In genomic region chr5:107215581-107215980, GRCh38 we compare ENCODE assay signal across 18 cellular contexts.
DNase-seq lines count a peak whose midpoint lies in the region; ATAC-seq and TF ChIP-seq lines count a peak whose summit lies in the region.
"Had no signal": no experiment of that assay in that cellular context is flagged by ENCODE, and none has a peak within 500 bp of the region (broad histone marks: within the 10 kb centered on the region; RNA-seq: fewer than 3 reads in every experiment).

No MANE protein-coding gene starts in this region.

- TF ChIP-seq POLR2A in IMR-90 (IDR thresholded peaks at IDR 0.05; ENCODE audit: low read depth, low read length): no peak

- TF ChIP-seq CTCF in IMR-90 (conservative IDR thresholded peaks at IDR 0.05; ENCODE audit: low read depth, low read length): no peak
- TF ChIP-seq CTCF in chondrocyte (IDR thresholded peaks at IDR 0.05): no peak
- no peak for TF ChIP-seq CTCF in hepatocyte (IDR thresholded peaks at IDR 0.05; ENCODE audit: poor library complexity)

- intact Hi-C loops in IMR-90 (cut with micrococcal nuclease): no loop called here

- BruUV-seq in IMR-90 (replicated peaks; lab: Mats Ljungman, UMichigan): no TSS peak

- no peak overlapping the region for H2BK20ac ChIP-seq in IMR-90 (ENCODE audit: low read depth, low read length)

- no peak overlapping the region for H3K4me3 Mint-ChIP-seq in chondrocyte (ENCODE audit: unreplicated experiment)

- no peaks in the 10 kb centered on the region for H3K9me1 ChIP-seq in IMR-90 (ENCODE audit: insufficient read depth, low read length)

- H4K8ac ChIP-seq in IMR-90 (ENCODE audit: low read depth in 2 of 2, low read length in 2 of 2) (no peak overlapping the region), neuronal stem cell (ENCODE audit: low read depth, low read length) (no peak overlapping the region)

- H2BK5ac ChIP-seq in IMR-90 (ENCODE audit: low read depth, low read length, poor library complexity, severe bottlenecking) (no peak overlapping the region), neuronal stem cell (ENCODE audit: low read length) (no peak overlapping the region)

- H4K91ac ChIP-seq in IMR-90 (ENCODE audit: insufficient read depth, low read depth, low read length): no peak overlapping the region
- H4K91ac ChIP-seq in neuronal stem cell (ENCODE audit: low read depth, low read length, poor library complexity): no peak overlapping the region

- no peak for ATAC-seq in IMR-90 (ENCODE audit: low read depth)
- ATAC-seq: lower lobe of right lung had no signal

- H3K23ac ChIP-seq in IMR-90 (ENCODE audit: low read depth, low read length) (no peak overlapping the region), neuronal stem cell (ENCODE audit: low read depth, low read length, poor library complexity) (no peak overlapping the region)

- H3K4me2 ChIP-seq in IMR-90 (ENCODE audit: low read depth, low read length): no peak overlapping the region
- no peak overlapping the region for H3K4me2 ChIP-seq in neuronal stem cell (ENCODE audit: insufficient read depth, low read length, poor library complexity, severe bottlenecking)
- H3K4me2 ChIP-seq in hepatocyte: no peak overlapping the region

- H3K4me1 ChIP-seq in IMR-90 (ENCODE audit: control insufficient read depth, insufficient read depth, low read length) (no peaks in the 10 kb centered on the region), neuronal stem cell (ENCODE audit: control insufficient read depth in 2 of 2, insufficient read depth in 1 of 2, low read depth in 1 of 2, low read length in 2 of 2) (peaks cover 0 to 2% of the 10 kb centered on the region in 2 donors), hepatocyte (ENCODE audit: insufficient read depth) (no peaks in the 10 kb centered on the region)
- H3K4me1 ChIP-seq: lower lobe of right lung, transverse colon had no signal

- H2AFZ ChIP-seq in IMR-90 (replicated peaks; ENCODE audit: low read length, poor library complexity): no peak overlapping the region
- peak overlapping the region; percentile 5 for H2AFZ ChIP-seq in neuronal stem cell (ENCODE audit: low read length)
- no peak overlapping the region for H2AFZ ChIP-seq in hepatocyte

- H3K9me2 ChIP-seq in hepatocyte (replicated peaks; ENCODE audit: insufficient read depth): no peaks in the 10 kb centered on the region

- DNase-seq in Daoy (ENCODE audit: low read depth) (peak; percentile 36), IMR-90 (peak; percentile 4), chondrocyte (ENCODE audit: low spot score) (no peak), neuronal stem cell (ENCODE audit: low spot score) (no peak), SW480 (ENCODE audit: low spot score) (no peak), hepatocyte (ENCODE audit: low spot score) (no peak), KBM-7 (no peak), NCI-H146 (lab: John Stamatoyannopoulos, UW) (no peak)
- DNase-seq: activated CD4-positive, alpha-beta T cell treated with anti-CD3 and anti-CD28 coated beads for 4 hours; activated effector memory CD4-positive, alpha-beta T cell treated with Interleukin-2 at 50 U/mL for 16 hours; dorsolateral prefrontal cortex; erythroblast; lower lobe of right lung; NCI-H1436 treated with DMSO at 0.1 percent for 48 hours; sigmoid colon; stimulated activated CD4-positive, alpha-beta T cell treated with anti-CD3 and anti-CD28 coated beads, Interleukin-1b, Interleukin-23, amount 100 ng/mL, for 48 hours; stimulated activated naive CD4-positive, alpha-beta T cell treated with Interleukin-2 at 50 U/mL for 16 hours; transverse colon had no signal

- H3K9ac ChIP-seq in IMR-90 (ENCODE audit: low read depth, low read length) (no peak overlapping the region), neuronal stem cell (ENCODE audit: low read depth, low read length, poor library complexity) (no peak overlapping the region)

- H3K27ac Mint-ChIP-seq in chondrocyte (ENCODE audit: unreplicated experiment): peak overlapping the region; percentile 12

- POLR2A ChIA-PET in IMR-90 (lab: Charles Lee; ENCODE audit: unreplicated experiment): no interaction called here

- H3K27ac ChIP-seq in IMR-90 (ENCODE audit: insufficient read depth, low read length) (no peak overlapping the region), neuronal stem cell (replicated peaks; ENCODE audit: low read length) (no peak overlapping the region), hepatocyte (no peak overlapping the region)
- H3K27ac ChIP-seq: lower lobe of right lung, sigmoid colon, transverse colon had no signal

- no peaks in the 10 kb centered on the region for H3K9me3 ChIP-seq in IMR-90 (ENCODE audit: control insufficient read depth, insufficient read depth, low read length)
- H3K9me3 ChIP-seq in neuronal stem cell (replicated peaks in 1 of 2; ENCODE audit: control insufficient read depth in 2 of 2, insufficient read depth in 1 of 2, low read depth in 1 of 2, low read length in 2 of 2): no peaks in the 10 kb centered on the region
- H3K9me3 ChIP-seq in hepatocyte (ENCODE audit: low read depth): no peaks in the 10 kb centered on the region
- H3K9me3 ChIP-seq: lower lobe of right lung, sigmoid colon, transverse colon had no signal

- H3K27me3 ChIP-seq in IMR-90 (ENCODE audit: control insufficient read depth, insufficient read depth, low read length) (no peaks in the 10 kb centered on the region), neuronal stem cell (ENCODE audit: control insufficient read depth in 3 of 3, insufficient read depth in 3 of 3, low read depth in 1 of 3, low read length in 3 of 3) (no peaks in the 10 kb centered on the region), hepatocyte (no peaks in the 10 kb centered on the region)
- H3K27me3 ChIP-seq: dorsolateral prefrontal cortex, sigmoid colon, transverse colon had no signal

- dilution Hi-C loops in IMR-90 (cut with HindIII; ENCODE audit: low sequenced_read_pairs, unreplicated experiment): no loop called here

- H3K79me1 ChIP-seq in IMR-90 (ENCODE audit: low read depth in 1 of 2, low read length in 2 of 2): no peaks in the 10 kb centered on the region
- H3K79me1 ChIP-seq in neuronal stem cell (ENCODE audit: low read depth, low read length): no peaks in the 10 kb centered on the region

- no peaks in the 10 kb centered on the region for H4K20me1 ChIP-seq in IMR-90 (ENCODE audit: insufficient read depth, low read length)
- no peaks in the 10 kb centered on the region for H4K20me1 ChIP-seq in hepatocyte (ENCODE audit: insufficient read depth, poor library complexity, severe bottlenecking)

- H2AK5ac ChIP-seq in IMR-90 (ENCODE audit: low read depth, low read length) (no peak overlapping the region), neuronal stem cell (ENCODE audit: low read depth, low read length) (no peak overlapping the region)

- no peaks in the 10 kb centered on the region for H3K36me3 Mint-ChIP-seq in chondrocyte (ENCODE audit: low read depth)

- H3K4me1 Mint-ChIP-seq in chondrocyte (ENCODE audit: low read depth): peaks cover 27% of the 10 kb centered on the region

- no peak overlapping the region for H3K4me3 ChIP-seq in IMR-90 (ENCODE audit: insufficient read depth, low read depth, low read length)
- no peak overlapping the region for H3K4me3 ChIP-seq in neuronal stem cell (ENCODE audit: low read length in 2 of 2)
- no peak overlapping the region for H3K4me3 ChIP-seq in hepatocyte
- H3K4me3 ChIP-seq: dorsolateral prefrontal cortex, lower lobe of right lung, sigmoid colon, transverse colon had no signal

- no peaks in the 10 kb centered on the region for H3K9me3 Mint-ChIP-seq in chondrocyte (ENCODE audit: low read depth)

- in situ Hi-C loops in IMR-90 (cut with MboI; ENCODE audit: low sequenced_read_pairs): no loop called here
- in situ Hi-C loops in KBM-7 (cut with MboI; ENCODE audit: low pct_unique_long_range_greater_than_20kb, low sequenced_read_pairs): no loop called here

- H3K36me3 ChIP-seq in IMR-90 (ENCODE audit: control insufficient read depth, insufficient read depth, low read length): no peaks in the 10 kb centered on the region
- no peaks in the 10 kb centered on the region for H3K36me3 ChIP-seq in neuronal stem cell (replicated peaks in 1 of 2; ENCODE audit: control insufficient read depth in 2 of 2, insufficient read depth in 2 of 2, low read length in 2 of 2)
- H3K36me3 ChIP-seq in hepatocyte (replicated peaks; ENCODE audit: insufficient read depth, low read depth): no peaks in the 10 kb centered on the region
- H3K36me3 ChIP-seq: lower lobe of right lung, sigmoid colon, transverse colon had no signal

- H2BK12ac ChIP-seq in neuronal stem cell (ENCODE audit: low read length): no peak overlapping the region

- H3K14ac ChIP-seq in IMR-90 (replicated peaks; ENCODE audit: low read depth, low read length) (no peak overlapping the region; the same call in 1 of the 2 replicates), neuronal stem cell (ENCODE audit: low read length) (no peak overlapping the region)

- H3K79me2 ChIP-seq in hepatocyte: no peaks in the 10 kb centered on the region

- H2BK15ac ChIP-seq in IMR-90 (ENCODE audit: low read depth, low read length) (no peak overlapping the region), neuronal stem cell (ENCODE audit: low read length) (no peak overlapping the region)

- H3K18ac ChIP-seq in IMR-90 (ENCODE audit: low read depth, low read length): no peak overlapping the region
- no peak overlapping the region for H3K18ac ChIP-seq in neuronal stem cell (ENCODE audit: low read length)

- WGBS in IMR-90 (ENCODE audit: extremely low coverage in 2 of 2, insufficient read length in 1 of 2), 2 experiments: 61% methylated on average over 2 of the region's 2 CpGs; no CpG with 5 or more reads in 1 of the 2 experiments
- no CpG with 5 or more reads among the region's 2 CpGs for WGBS in neuronal stem cell (ENCODE audit: extremely low coverage in 2 of 2, insufficient read length in 2 of 2, insufficient replicate concordance in 1 of 2), 2 donors
- 66% methylated on average over 2 of the region's 2 CpGs for WGBS in hepatocyte (ENCODE audit: low lambda C conversion rate, missing lambda C conversion rate)

- no peak for TF ChIP-seq RAD21 in IMR-90 (IDR thresholded peaks at IDR 0.05; ENCODE audit: low read length)

- H3K56ac ChIP-seq in IMR-90 (ENCODE audit: extremely low read depth, insufficient read depth, low read length): no peak overlapping the region

- CTCF ChIA-PET in IMR-90 (lab: Yijun Ruan, JAX): no interaction called here

- H2BK120ac ChIP-seq in IMR-90 (ENCODE audit: low read depth, low read length): no peak overlapping the region
- H2BK120ac ChIP-seq in neuronal stem cell (ENCODE audit: low read depth, low read length): no peak overlapping the region

- no peak overlapping the region for H2AK9ac ChIP-seq in IMR-90 (replicated peaks; ENCODE audit: low read depth, low read length, poor library complexity)

- H4K5ac ChIP-seq in IMR-90 (ENCODE audit: low read depth, low read length): no peak overlapping the region

- no peaks in the 10 kb centered on the region for H3K27me3 Mint-ChIP-seq in chondrocyte (ENCODE audit: low read depth)

- no peak overlapping the region for H3K4ac ChIP-seq in IMR-90 (ENCODE audit: low read depth, low read length)
- no peak overlapping the region for H3K4ac ChIP-seq in neuronal stem cell (ENCODE audit: low read length)

TF ChIP-seq in IMR-90, 13 proteins besides CTCF, POLR2A, EP300 and RAD21:
- no peak for TF ChIP-seq CEBPB (IDR thresholded peaks at IDR 0.05; ENCODE audit: low read depth, low read length)
- no peak for TF ChIP-seq NFE2L2 (IDR thresholded peaks at IDR 0.05; ENCODE audit: low read depth, low read length)
- no peak for TF ChIP-seq MXI1 (IDR thresholded peaks at IDR 0.05; ENCODE audit: borderline replicate concordance, low read depth, low read length)

Comparison
In these comparisons a context has a peak if more than half of its experiments do, and no peak if none do; other contexts are left out.
1. DNase-seq: peak in Daoy (single experiment) and IMR-90 (single experiment); none in chondrocyte (single experiment), neuronal stem cell (single experiment), SW480 (single experiment), hepatocyte (single experiment), KBM-7 (single experiment) and NCI-H146 (single experiment).